19 cellular contexts compared by ENCODE assay signal in genomic region chr16:81712681-81713080, GRCh38.
"Had no signal": no experiment of that assay in that cellular context is flagged by ENCODE, and none has a peak within 500 bp of the region (broad histone marks: within the 10 kb centered on the region; RNA-seq: fewer than 3 reads in every experiment).

No MANE protein-coding gene starts in this region.

- DNase-seq: activated CD4-positive, alpha-beta T cell treated with anti-CD3 and anti-CD28 coated beads, Interleukin-2, amount 10 ng/mL, durations not matched to agents 24 days and 14 days; activated CD8-positive, alpha-beta T cell treated with anti-CD3 and anti-CD28 coated beads, Interleukin-2, amount 10 ng/mL, durations not matched to agents 7 days and 5 days; activated effector memory CD4-positive, alpha-beta T cell treated with Interleukin-2 at 50 U/mL for 16 hours; activated naive CD4-positive, alpha-beta T cell treated with anti-CD3 and anti-CD28 coated beads, Interleukin-2, amount 50 U/mL, for 16 hours; activated T-cell treated with anti-CD3 and anti-CD28 coated beads, Interleukin-2, amount 50 U/mL, for 48 hours; effector CD4-positive, alpha-beta T cell; gastrocnemius medialis; heart left ventricle; left lung; small intestine; stimulated activated CD4-positive, alpha-beta T cell treated with anti-CD3 and anti-CD28 coated beads, Interleukin-4, amount 100 ng/mL, for 24 hours; T-cell; thyroid gland had no signal

- H3K27me3 ChIP-seq: ascending aorta, breast epithelium, gastrocnemius medialis, heart left ventricle, left lung, neural progenitor cell, right atrium auricular region, thyroid gland had no signal

- H3K27ac ChIP-seq: ascending aorta, gastrocnemius medialis, left lung, neural progenitor cell, prostate gland, right atrium auricular region, thyroid gland had no signal

- H3K4me3 ChIP-seq: ascending aorta, breast epithelium, gastrocnemius medialis, heart left ventricle, left lung, neural progenitor cell, prostate gland, right atrium auricular region, thyroid gland had no signal

- H2AFZ ChIP-seq: neural progenitor cell had no signal

- H3K9ac ChIP-seq: neural progenitor cell had no signal

- H3K4me1 ChIP-seq: ascending aorta, breast epithelium, gastrocnemius medialis, right atrium auricular region had no signal

- H3K9me3 ChIP-seq: ascending aorta, breast epithelium, gastrocnemius medialis, heart left ventricle, left lung, prostate gland, right atrium auricular region, thyroid gland had no signal

- H3K4me2 ChIP-seq: neural progenitor cell had no signal

- ATAC-seq: activated CD8-positive, alpha-beta T cell treated with anti-CD3 and anti-CD28 coated beads, Interleukin-2, amount 10 ng/mL, durations not matched to agents 7 days and 5 days; gastrocnemius medialis; stimulated activated memory B cell treated with anti-CD40 and anti-IgM and Interleukin-4, amounts not matched to agents 10 μg/mL and 1 μg/mL and 100 μg/mL, for 72 hours; T-cell had no signal

- H3K36me3 ChIP-seq: breast epithelium, gastrocnemius medialis, neural progenitor cell, prostate gland had no signal
